ENCODE assay signal across 14 cellular contexts in genomic region chr6:46054531-46054930, GRCh38.
"Had no signal": no experiment of that assay in that cellular context is flagged by ENCODE, and none has a peak within 500 bp of the region (broad histone marks: within the 10 kb centered on the region; RNA-seq: fewer than 3 reads in every experiment).

No MANE protein-coding gene starts in this region.

- H3K27ac ChIP-seq: brain microvascular endothelial cell had no signal

- H3K9me3 ChIP-seq: right lobe of liver, vagina had no signal

- H3K4me3 ChIP-seq: right lobe of liver, vagina had no signal

- H3K27me3 ChIP-seq: brain microvascular endothelial cell, right lobe of liver, vagina had no signal

- ATAC-seq: activated CD8-positive, alpha-beta memory T cell treated with anti-CD3 and anti-CD28 coated beads, Interleukin-2, amount 10 ng/mL, durations not matched to agents 7 days and 5 days; naive thymus-derived CD4-positive, alpha-beta T cell; stimulated activated naive CD8-positive, alpha-beta T cell treated with anti-CD3 and anti-CD28 coated beads, Interleukin-15, Interleukin-2, amounts not matched to agents 100 U/mL and 50 U/mL, for 24 hours; T-helper 17 cell had no signal

- H3K36me3 ChIP-seq: brain microvascular endothelial cell, right lobe of liver, vagina had no signal

- DNase-seq: activated CD4-positive, alpha-beta T cell treated with anti-CD3 and anti-CD28 coated beads, Interleukin-2, amount 50 U/mL, for 4 hours; activated CD4-positive, CD25-positive, alpha-beta regulatory T cell; activated CD8-positive, alpha-beta memory T cell treated with anti-CD3 and anti-CD28 coated beads, Interleukin-2, amount 10 ng/mL, durations not matched to agents 7 days and 5 days; activated gamma-delta T cell; activated T-cell treated with anti-CD3 and anti-CD28 coated beads, Interleukin-2, amount 50 U/mL, for 24 hours; brain microvascular endothelial cell; naive thymus-derived CD4-positive, alpha-beta T cell; posterior cingulate gyrus; right lobe of liver; stimulated activated CD4-positive, alpha-beta T cell treated with anti-CD3 and anti-CD28 coated beads, Interleukin-12 subunit alpha, Interleukin-12 subunit beta, amount 100 ng/mL, for 4 hours; stimulated activated CD4-positive, alpha-beta T cell treated with anti-CD3 and anti-CD28 coated beads, Interleukin-2, amount 100 ng/mL, for 48 hours; stimulated activated naive CD8-positive, alpha-beta T cell treated with anti-CD3 and anti-CD28 coated beads, Interleukin-15, Interleukin-2, amounts not matched to agents 100 U/mL and 50 U/mL, for 24 hours; T-helper 17 cell had no signal
